In genomic region chr1:35640380-35641232, GRCh38 we compare ENCODE assay signal across 8 cellular contexts. TPM values are rescaled to one million over a fixed set of nuclear protein-coding genes. Genes with fewer than 3 reads are reported as not detected.
DNase-seq lines count a peak whose midpoint lies in the region; ATAC-seq and TF ChIP-seq lines count a peak whose summit lies in the region.

No MANE protein-coding gene starts in this region.

- no peaks in the 10 kb centered on the region for H3K36me3 ChIP-seq in cardiac muscle cell
- peaks cover 2% of the 10 kb centered on the region; the same call in 1 of the 2 replicates for H3K36me3 ChIP-seq in iPS DF 6.9 (ENCODE audit: control insufficient read depth, insufficient read depth, low read length)

- no CpG with 5 or more reads among the region's 29 CpGs for WGBS in iPS DF 6.9 (ENCODE audit: insufficient coverage, insufficient read length)

- intact Hi-C loops in Right ventricle myocardium superior (cut with DNase I) = no loop called here

- peak overlapping the region; percentile 93 for H3K4me3 ChIP-seq in cardiac muscle cell
- peak overlapping the region; percentile 86 for H3K4me3 ChIP-seq in iPS DF 6.9 (ENCODE audit: low read length)

- H3K9me3 ChIP-seq in cardiac muscle cell (ENCODE audit: low read depth) = no peaks in the 10 kb centered on the region
- H3K9me3 ChIP-seq in iPS DF 6.9 (ENCODE audit: control insufficient read depth, insufficient read depth, low read length) = no peaks in the 10 kb centered on the region

- DNase-seq in cardiac muscle cell (ENCODE audit: low read depth in 1 of 2, low spot score in 1 of 2) = no peak
- no peak for DNase-seq in Right ventricle myocardium superior
- peak; percentile 16 to 19 for DNase-seq in activated CD4-positive, alpha-beta T cell treated with anti-CD3 and anti-CD28 coated beads, Interleukin-2, amount 50 U/mL, for 48 hours
- no peak for DNase-seq in iPS DF 6.9 (ENCODE audit: low read depth, low spot score)
- DNase-seq in stimulated activated naive CD8-positive, alpha-beta T cell treated with anti-CD3 and anti-CD28 coated beads, Interleukin-15, Interleukin-2, amounts not matched to agents 100 U/mL and 50 U/mL, for 24 hours = peak; percentile 14
- DNase-seq in NCI-H345 treated with DMSO at 0.1 percent for 48 hours (lab: John Stamatoyannopoulos, UW; ENCODE audit: unreplicated experiment) = no peak
- DNase-seq in anterior cingulate cortex (lab: John Stamatoyannopoulos, UW) = no peak

- ATAC-seq in Right ventricle myocardium superior (ENCODE audit: poor library complexity) (no peak), HG02623 (IDR thresholded peaks at IDR 0.05; ENCODE audit: unreplicated experiment) (no peak)
- no peak for ATAC-seq in stimulated activated naive CD8-positive, alpha-beta T cell treated with anti-CD3 and anti-CD28 coated beads, Interleukin-15, Interleukin-2, amounts not matched to agents 100 U/mL and 50 U/mL, for 24 hours

- peaks cover 4% of the 10 kb centered on the region for H3K4me1 ChIP-seq in cardiac muscle cell (ENCODE audit: low read depth)
- H3K4me1 ChIP-seq in iPS DF 6.9 (ENCODE audit: control insufficient read depth, insufficient read depth, low read length) = no peaks in the 10 kb centered on the region

- no peak for TF ChIP-seq CTCF in cardiac muscle cell (IDR thresholded peaks at IDR 0.05; ENCODE audit: low read depth, low read length)

- H3K27ac ChIP-seq in cardiac muscle cell (peak overlapping the region; percentile 88), iPS DF 6.9 (ENCODE audit: low read length) (no peak overlapping the region)

- H3K27me3 ChIP-seq in cardiac muscle cell (peaks cover 19% of the 10 kb centered on the region), iPS DF 6.9 (ENCODE audit: control insufficient read depth, insufficient read depth, low read length) (no peaks in the 10 kb centered on the region)

RNA-seq across cellular contexts. Expression of gene PSMB2, which starts 0.7 kb away (rescaled TPM):
- total RNA-seq in cardiac muscle cell (22.5 and 29.1 TPM in 2 replicates), Right ventricle myocardium superior (37.0 TPM)
- polyA plus RNA-seq in cardiac muscle cell = 72.8 and 83.1 TPM in 2 replicates

Comparison
In these comparisons a context has a peak if more than half of its experiments do, and no peak if none do; other contexts are left out.
1. DNase-seq: peak in activated CD4-positive, alpha-beta T cell treated with anti-CD3 and anti-CD28 coated beads, Interleukin-2, amount 50 U/mL, for 48 hours (2 of 2) and stimulated activated naive CD8-positive, alpha-beta T cell treated with anti-CD3 and anti-CD28 coated beads, Interleukin-15, Interleukin-2, amounts not matched to agents 100 U/mL and 50 U/mL, for 24 hours (single experiment); none in cardiac muscle cell (0 of 2), Right ventricle myocardium superior (single experiment), iPS DF 6.9 (single experiment), NCI-H345 treated with DMSO at 0.1 percent for 48 hours (single experiment) and anterior cingulate cortex (0 of 58).